ENCODE assay signal across 18 cellular contexts in genomic region chr11:75265851-75266531, GRCh38. TPM values are rescaled to one million over a fixed set of nuclear protein-coding genes. Genes with fewer than 3 reads are reported as not detected.
DNase-seq lines count a peak whose midpoint lies in the region; ATAC-seq, FAIRE-seq and TF ChIP-seq lines count a peak whose summit lies in the region.
"Had no signal": no experiment of that assay in that cellular context is flagged by ENCODE, and none has a peak within 500 bp of the region (broad histone marks: within the 10 kb centered on the region; RNA-seq: fewer than 3 reads in every experiment).

No MANE protein-coding gene starts in this region.

- H4K20me1 ChIP-seq in GM23248 (ENCODE audit: insufficient read depth): no peaks in the 10 kb centered on the region
- H4K20me1 ChIP-seq in K562 (replicated peaks; ENCODE audit: control insufficient read depth, insufficient read depth, low read length): peaks cover 5% of the 10 kb centered on the region; the same call in 1 of the 2 replicates
- H4K20me1 ChIP-seq in HepG2 (ENCODE audit: insufficient read depth, low read length): no peaks in the 10 kb centered on the region

- no peak for TF ChIP-seq EP300 in K562 (IDR thresholded peaks at IDR 0.05; ENCODE audit: low read length)
- no peak for TF ChIP-seq EP300 in HepG2 (IDR thresholded peaks at IDR 0.05; ENCODE audit: low read depth in 2 of 2, low read length in 2 of 2)
- TF ChIP-seq EP300 in HepG2 (CRISPR knock-in tag; IDR thresholded peaks at IDR 0.05; ENCODE audit: borderline replicate concordance): no peak

- H2AFZ ChIP-seq in GM23248 (no peak overlapping the region), K562 (ENCODE audit: low read depth, low read length) (no peak overlapping the region), HepG2 (ENCODE audit: low read length) (no peak overlapping the region)

- DNase-seq in Ammon's horn (ENCODE audit: low spot score) (peak; percentile 43), GM23248 (peak; percentile 42), K562 (ENCODE audit: extremely low read depth in 1 of 4, low spot score in 3 of 4) (no peak), HepG2 (ENCODE audit: low spot score) (peak; percentile 75), superior temporal gyrus (ENCODE audit: extremely low spot score) (no peak), T-helper 17 cell (no peak)
- no peak for DNase-seq in effector CD4-positive, alpha-beta T cell
- DNase-seq: activated CD8-positive, alpha-beta memory T cell treated with anti-CD3 and anti-CD28 coated beads, Interleukin-2, amount 50 U/mL, for 48 hours; mesenchymal stem cell; MM.1S; stimulated activated CD4-positive, alpha-beta T cell treated with anti-CD3 and anti-CD28 coated beads, Interleukin-2, amount 100 ng/mL, for 48 hours; stimulated activated naive CD4-positive, alpha-beta T cell treated with Interleukin-2 at 50 U/mL for 16 hours had no signal

- H3K79me2 ChIP-seq in GM23248 (ENCODE audit: insufficient read depth) (no peaks in the 10 kb centered on the region), K562 (ENCODE audit: control insufficient read depth, insufficient read depth, low read length) (no peaks in the 10 kb centered on the region), HepG2 (ENCODE audit: insufficient read depth, low read length) (no peaks in the 10 kb centered on the region)

- no peak overlapping the region for H3K4me2 ChIP-seq in GM23248 (ENCODE audit: unreplicated experiment)
- H3K4me2 ChIP-seq in K562 (ENCODE audit: insufficient read depth, low read length): no peak overlapping the region
- no peak overlapping the region for H3K4me2 ChIP-seq in HepG2 (ENCODE audit: low read depth, low read length)

- TF ChIP-seq RAD21 in K562 (CRISPR knock-in tag; conservative IDR thresholded peaks at IDR 0.05 in 1 of 2, IDR thresholded peaks at IDR 0.05 in 1 of 2) (no peak), HepG2 (CRISPR knock-in tag; IDR thresholded peaks at IDR 0.05) (no peak)

- H3K4me1 ChIP-seq in GM23248 (ENCODE audit: insufficient read depth) (no peaks in the 10 kb centered on the region), K562 (replicated peaks in 1 of 2; ENCODE audit: control insufficient read depth in 2 of 2, insufficient read depth in 2 of 2, low read length in 2 of 2) (peaks cover 0 to 14% of the 10 kb centered on the region in 2 experiments; a peak in 2 of 5 replicates), HepG2 (ENCODE audit: insufficient read depth, low read length) (peaks cover 21% of the 10 kb centered on the region)

- CTCF ChIA-PET in K562 (lab: Yijun Ruan, JAX; ENCODE audit: low intra/inter-chr PET ratio): no interaction called here
- CTCF ChIA-PET in HepG2 (lab: Yijun Ruan, JAX; ENCODE audit: low intra/inter-chr PET ratio, low total read pairs): no interaction called here

- TF ChIP-seq POLR2A in K562 (conservative IDR thresholded peaks at IDR 0.05) (no peak), HepG2 (IDR thresholded peaks at IDR 0.05; ENCODE audit: insufficient read depth in 1 of 2, low read depth in 2 of 2, low read length in 2 of 2) (no peak)

- H3K9me3 ChIP-seq in GM23248 (ENCODE audit: low read depth) (no peaks in the 10 kb centered on the region), K562 (replicated peaks; ENCODE audit: control insufficient read depth, insufficient read depth, low read depth, low read length) (no peaks in the 10 kb centered on the region), HepG2 (ENCODE audit: low read length) (no peaks in the 10 kb centered on the region), T-helper 17 cell (ENCODE audit: control insufficient read depth, low read length, poor library complexity, severe bottlenecking) (no peaks in the 10 kb centered on the region)

- H3K9me1 ChIP-seq in K562 (ENCODE audit: control insufficient read depth, insufficient read depth, low read length): peaks cover 6% of the 10 kb centered on the region

- no peak for FAIRE-seq in K562 (lab: Jason Lieb, UNC)
- no peak for FAIRE-seq in HepG2 (lab: Jason Lieb, UNC)
- FAIRE-seq: astrocyte, endometrium, RCC 7860 had no signal

- BruUV-seq in K562 (replicated peaks; lab: Mats Ljungman, UMichigan) (no TSS peak), HepG2 (replicated peaks; lab: Mats Ljungman, UMichigan) (no TSS peak)

- H3K27ac ChIP-seq in GM23248 (no peak overlapping the region), K562 (ENCODE audit: extremely low read depth, low read depth, low read length) (no peak overlapping the region), HepG2 (ENCODE audit: extremely low read length, insufficient read depth, low read length) (no peak overlapping the region)
- H3K27ac ChIP-seq: C4-2B, VCaP had no signal

- WGBS in GM23248 (ENCODE audit: low coverage in 1 of 2, low lambda C conversion rate in 2 of 2, missing lambda C conversion rate in 2 of 2), 2 experiments: 72 to 75% methylated on average over 17 of the region's 17 CpGs
- 62% methylated on average over 16 of the region's 17 CpGs for WGBS in K562 (ENCODE audit: insufficient coverage, low coverage, missing lambda C conversion rate)
- WGBS in HepG2 (ENCODE audit: low lambda C conversion rate): 53% methylated on average over 16 of the region's 17 CpGs

- no peak overlapping the region for H3K9ac ChIP-seq in GM23248
- H3K9ac ChIP-seq in K562 (ENCODE audit: insufficient read depth in 1 of 2, low read depth in 2 of 2, low read length in 2 of 2): 0 out of 4 replicates have a peak overlapping the region, but pooled peaks of 1 of the 2 experiments have one; percentile 1
- no peak overlapping the region for H3K9ac ChIP-seq in HepG2 (ENCODE audit: insufficient read depth, low read depth, low read length)

- in situ Hi-C loops in GM23248 (cut with MboI) (no loop called here), K562 (cut with MboI) (no loop called here), HepG2 (cut with HindIII; ENCODE audit: extremely low pct_ligation_motif_present, low pct_unique_long_range_greater_than_20kb) (no loop called here)

- H3K27ac Mint-ChIP-seq in T-helper 17 cell: no peak overlapping the region

- H3K36me3 ChIP-seq in GM23248 (ENCODE audit: low read depth): no peaks in the 10 kb centered on the region
- peaks cover 23% of the 10 kb centered on the region; the same call in 1 of the 3 replicates for H3K36me3 ChIP-seq in K562 (ENCODE audit: control insufficient read depth, insufficient read depth, low read length)
- peaks cover 2 to 6% of the 10 kb centered on the region in 2 experiments; a peak in 2 of 5 replicates for H3K36me3 ChIP-seq in HepG2 (replicated peaks in 1 of 2; ENCODE audit: control insufficient read depth in 1 of 2, insufficient read depth in 2 of 2, low read length in 2 of 2)

- no peaks in the 10 kb centered on the region for H3K27me3 ChIP-seq in GM23248 (replicated peaks; ENCODE audit: insufficient read depth)
- no peaks in the 10 kb centered on the region for H3K27me3 ChIP-seq in K562 (ENCODE audit: control insufficient read depth in 2 of 2, insufficient read depth in 2 of 2, low read length in 2 of 2)
- H3K27me3 ChIP-seq in HepG2 (ENCODE audit: control insufficient read depth in 1 of 2, insufficient read depth in 2 of 2, low read length in 2 of 2): no peaks in the 10 kb centered on the region

- no peak for TF ChIP-seq CTCF in K562 (IDR thresholded peaks at IDR 0.05 in 2 of 3, conservative IDR thresholded peaks at IDR 0.05 in 1 of 3; ENCODE audit: insufficient read depth in 2 of 3, low read depth in 1 of 3, low read length in 3 of 3)
- TF ChIP-seq CTCF in HepG2 (CRISPR knock-in tag; IDR thresholded peaks at IDR 0.05): no peak

- H3K9me2 ChIP-seq in GM23248 (ENCODE audit: insufficient read depth): no peaks in the 10 kb centered on the region

- POLR2A ChIA-PET in K562 (lab: Yijun Ruan, JAX) (no interaction called here), HepG2 (lab: Yijun Ruan, JAX) (no interaction called here)

- H3K27me3 Mint-ChIP-seq in T-helper 17 cell: no peaks in the 10 kb centered on the region

- intact Hi-C loops in K562 (cut with micrococcal nuclease) (no loop called here), HepG2 (cut with micrococcal nuclease; ENCODE audit: unreplicated experiment) (no loop called here)

- H3K36me3 Mint-ChIP-seq in T-helper 17 cell (ENCODE audit: low read depth): no peaks in the 10 kb centered on the region

- H3K4me3 Mint-ChIP-seq in T-helper 17 cell: no peak overlapping the region

- H3K4me3 ChIP-seq in GM23248 (no peak overlapping the region), K562 (no peak overlapping the region), HepG2 (replicated peaks in 1 of 3; ENCODE audit: insufficient read depth in 1 of 3, low read depth in 2 of 3, low read length in 3 of 3) (no peak overlapping the region)

- H3K4me1 Mint-ChIP-seq in T-helper 17 cell: peaks cover 21% of the 10 kb centered on the region

- no peaks in the 10 kb centered on the region for H3F3A ChIP-seq in GM23248 (ENCODE audit: insufficient read depth)

- ATAC-seq in K562 (no peak), HepG2 (peak; percentile 45), HG02642 (IDR thresholded peaks at IDR 0.05; ENCODE audit: poor library complexity, unreplicated experiment) (no peak), T-helper 17 cell (no peak)

RNA-seq across cellular contexts. Expression of gene TPBGL, which starts 25.4 kb away (rescaled TPM):
- not detected in 2 replicates for total RNA-seq in GM23248 (2014; rRNA removed; shearing (Covaris generic))
- polyA plus RNA-seq in GM23248 (2016; fragmentation: Nextera tagmentation; extraction: Ambion mirVana) (not detected in 2 replicates), K562 (2011; rRNA removed) (not detected in 2 replicates), K562 (2014; fragmentation: Illumina TruSeq; extraction: Trizol) (0.06 and 0.11 TPM in 2 replicates), K562 (2014; fragmentation: Nextera tagmentation; extraction: Ambion mirVana) (not detected), K562 (2014; rRNA removed) (not detected in 2 replicates), HepG2 (2011; rRNA removed) (not detected in 2 replicates)
- total RNA-seq in K562 (2011; cell fraction: chromatin; rRNA removed; ENCODE audit: low replicate concordance): not detected in 2 replicates
- 0.26 TPM in 1 of 2 replicates, not detected in the other for total RNA-seq in K562 (2011; cell fraction: nucleolus; rRNA removed)
- 0.15 TPM in 1 of 2 replicates, not detected in the other for total RNA-seq in K562 (2011; cell fraction: nucleoplasm; rRNA removed)
- total RNA-seq in K562 (2014; rRNA removed) (not detected in 2 replicates), K562 (2014; rRNA removed; fragmentation: Illumina TruSeq; extraction: Trizol) (not detected in 2 replicates), K562 (2015; rRNA removed; fragmentation: Illumina TruSeq; extraction: Trizol) (0.04 TPM in 1 of 2 replicates, not detected in the other), K562 (2021) (0.11 and 0.22 TPM in 2 replicates), HepG2 (2016; rRNA removed; fragmentation: Illumina TruSeq; extraction: Trizol) (not detected in 2 replicates), T-helper 17 cell (under 1 TPM; 0.42 to 0.60 TPM)
- polyA plus RNA-seq in K562 (2011; cell fraction: cytosol; rRNA removed): 0.04 TPM in 1 of 2 replicates, not detected in the other
- 0.04 TPM in 2 replicates for polyA plus RNA-seq in K562 (2011; cell fraction: nucleus; rRNA removed)
- 0.06 and 0.20 TPM in 2 replicates for polyA plus RNA-seq in K562 (2012)
- polyA minus RNA-seq in K562 (2011; rRNA and poly(A)+ RNA removed): not detected in 2 replicates
- not detected in 2 replicates for polyA minus RNA-seq in K562 (2011; cell fraction: cytosol; rRNA and poly(A)+ RNA removed)
- not detected in 2 replicates for polyA minus RNA-seq in K562 (2011; cell fraction: nucleus; rRNA and poly(A)+ RNA removed)
- not detected in 2 replicates for total RNA-seq in HepG2 (2016; cell fraction: cytosol; rRNA removed; fragmentation: Illumina TruSeq; extraction: Trizol; ENCODE audit: low read depth)
- not detected in 2 replicates for total RNA-seq in HepG2 (2016; cell fraction: insoluble cytoplasmic fraction; rRNA removed; fragmentation: Illumina TruSeq; extraction: Trizol)
- not detected in 2 replicates for total RNA-seq in HepG2 (2016; cell fraction: membrane; rRNA removed; fragmentation: Illumina TruSeq; extraction: Trizol)
- not detected in 2 replicates for total RNA-seq in HepG2 (2016; cell fraction: nucleus; rRNA removed; fragmentation: Illumina TruSeq; extraction: Trizol)
- polyA plus RNA-seq in HepG2 (2011; cell fraction: cytosol; rRNA removed): not detected in 2 replicates
- polyA plus RNA-seq in HepG2 (2011; cell fraction: nucleus; rRNA removed): 0.05 TPM in 1 of 2 replicates, not detected in the other
- not detected in 2 replicates for polyA plus RNA-seq in HepG2 (2012)
- polyA plus RNA-seq in HepG2 (2016; cell fraction: cytosol; fragmentation: Illumina TruSeq; extraction: Trizol; ENCODE audit: low read depth): not detected in 2 replicates
- not detected in 2 replicates for polyA plus RNA-seq in HepG2 (2016; cell fraction: insoluble cytoplasmic fraction; fragmentation: Illumina TruSeq; extraction: Trizol; ENCODE audit: low read depth)
- 0.07 and 0.18 TPM in 2 replicates for polyA plus RNA-seq in HepG2 (2016; cell fraction: membrane; fragmentation: Illumina TruSeq; extraction: Trizol; ENCODE audit: low read depth)
- not detected in 2 replicates for polyA plus RNA-seq in HepG2 (2016; cell fraction: nucleus; fragmentation: Illumina TruSeq; extraction: Trizol; ENCODE audit: insufficient read depth, low read depth)
- polyA minus RNA-seq in HepG2 (2011; rRNA and poly(A)+ RNA removed; ENCODE audit: low replicate concordance): not detected in 2 replicates
- polyA minus RNA-seq in HepG2 (2011; cell fraction: cytosol; rRNA and poly(A)+ RNA removed): not detected in 2 replicates
- polyA minus RNA-seq in HepG2 (2011; cell fraction: nucleus; rRNA and poly(A)+ RNA removed): 0.12 TPM in 1 of 2 replicates, not detected in the other

Comparison
In these comparisons a context has a peak if more than half of its experiments do, and no peak if none do; other contexts are left out.
1. DNase-seq: peak in Ammon's horn (single experiment), GM23248 (single experiment) and HepG2 (single experiment); none in K562 (0 of 4), effector CD4-positive, alpha-beta T cell (single experiment), superior temporal gyrus (single experiment) and T-helper 17 cell (0 of 3).